8 cellular contexts compared by ENCODE assay signal in genomic region chr12:124917841-124918621, GRCh38. TPM values are rescaled to one million over a fixed set of nuclear protein-coding genes. Genes with fewer than 3 reads are reported as not detected.
DNase-seq lines count a peak whose midpoint lies in the region; ATAC-seq, FAIRE-seq and TF ChIP-seq lines count a peak whose summit lies in the region.

No MANE protein-coding gene starts in this region.

- H3K27me3 ChIP-seq in CD8-positive, alpha-beta T cell (ENCODE audit: insufficient read depth, low read length) = no peaks in the 10 kb centered on the region
- H3K27me3 ChIP-seq in PC-9 (ENCODE audit: insufficient read depth, low read depth) = no peaks in the 10 kb centered on the region

- H3K9me2 ChIP-seq in PC-9 (ENCODE audit: insufficient read depth) = no peaks in the 10 kb centered on the region

- H2AFZ ChIP-seq in PC-9 = no peak overlapping the region

- POLR2A ChIA-PET in CD8-positive, alpha-beta T cell (lab: Charles Lee) = interaction anchor here (0.8 to 12.3 kb wide), 4 partner anchors 7 to 71 kb away, joined by 3 to 312 read pairs (median 60); partner anchors contain the start of gene DHX37
- POLR2A ChIA-PET in PC-9 (lab: Charles Lee; ENCODE audit: unreplicated experiment) = interaction anchor here (0.6 to 1.9 kb wide), 3 partner anchors 10 to 258 kb away, joined by 3 to 30 read pairs (median 15); no protein-coding TSS in a partner anchor

- H3K4me2 ChIP-seq in PC-9 = peak overlapping the region; percentile 95

- no peak for ATAC-seq in CD8-positive, alpha-beta T cell
- ATAC-seq in HG02938 (IDR thresholded peaks at IDR 0.05; ENCODE audit: unreplicated experiment) = no peak

- FAIRE-seq in urothelium cell line (lab: Jason Lieb, UNC) = no peak

- H3F3A ChIP-seq in PC-9 (ENCODE audit: insufficient read depth, low read depth) = peaks cover 77% of the 10 kb centered on the region

- peaks cover 84% of the 10 kb centered on the region for H3K4me1 Mint-ChIP-seq in CD8-positive, alpha-beta T cell (ENCODE audit: low read depth)
- H3K4me1 Mint-ChIP-seq in osteocyte (ENCODE audit: unreplicated experiment) = peaks cover 77% of the 10 kb centered on the region

- H3K9me3 Mint-ChIP-seq in CD8-positive, alpha-beta T cell = no peaks in the 10 kb centered on the region
- H3K9me3 Mint-ChIP-seq in osteocyte (ENCODE audit: unreplicated experiment) = no peaks in the 10 kb centered on the region

- CTCF ChIA-PET in CD8-positive, alpha-beta T cell (lab: Charles Lee) = interaction anchor here (1.4 to 17.5 kb wide), 5 partner anchors 9 to 75 kb away, joined by 3 to 323 read pairs (median 22); partner anchors contain the start of gene BRI3BP
- CTCF ChIA-PET in PC-9 (lab: Charles Lee) = interaction anchor here (1.4 to 2.3 kb wide), 2 partner anchors 11 to 22 kb away, joined by 5 to 9 read pairs; no protein-coding TSS in a partner anchor

- H3K4me3 Mint-ChIP-seq in CD8-positive, alpha-beta T cell = peak overlapping the region; percentile 82
- peak overlapping the region; percentile 100 for H3K4me3 Mint-ChIP-seq in osteocyte (ENCODE audit: unreplicated experiment)

- H3K27ac ChIP-seq in CD8-positive, alpha-beta T cell (ENCODE audit: low read depth, low read length) = peak overlapping the region; percentile 87
- peak overlapping the region; percentile 100 for H3K27ac ChIP-seq in PC-9
- peak overlapping the region; percentile 99 for H3K27ac ChIP-seq in epithelial cell of prostate

- peak overlapping the region; percentile 31 for H3K4me3 ChIP-seq in CD8-positive, alpha-beta T cell (ENCODE audit: low read depth, low read length)
- H3K4me3 ChIP-seq in PC-9 = peak overlapping the region; percentile 58

- TF ChIP-seq CTCF in CD8-positive, alpha-beta T cell (IDR thresholded peaks at IDR 0.05) = no peak
- TF ChIP-seq CTCF in PC-9 (conservative IDR thresholded peaks at IDR 0.05) = no peak
- TF ChIP-seq CTCF in osteocyte (IDR thresholded peaks at IDR 0.05) = no peak

- peaks cover 62% of the 10 kb centered on the region for H3K4me1 ChIP-seq in CD8-positive, alpha-beta T cell (ENCODE audit: insufficient read depth, low read length)
- peaks cover 56% of the 10 kb centered on the region for H3K4me1 ChIP-seq in PC-9 (replicated peaks; ENCODE audit: insufficient read depth)

- H3K36me3 Mint-ChIP-seq in CD8-positive, alpha-beta T cell = peaks cover 17% of the 10 kb centered on the region
- peaks cover 14% of the 10 kb centered on the region for H3K36me3 Mint-ChIP-seq in osteocyte (ENCODE audit: unreplicated experiment)

- H3K27me3 Mint-ChIP-seq in CD8-positive, alpha-beta T cell (ENCODE audit: low read depth) = no peaks in the 10 kb centered on the region
- H3K27me3 Mint-ChIP-seq in osteocyte (ENCODE audit: unreplicated experiment) = no peaks in the 10 kb centered on the region

- BruUV-seq in PC-9 (replicated peaks; lab: Mats Ljungman, UMichigan) = TSS peak; percentile 1

- no peak for DNase-seq in CD8-positive, alpha-beta T cell
- peak; percentile 65 to 69 for DNase-seq in PC-9
- DNase-seq in epithelial cell of prostate (ENCODE audit: low read depth, low spot score) = peak; percentile 90
- no peak for DNase-seq in osteocyte (ENCODE audit: extremely low spot score, unreplicated experiment)
- no peak for DNase-seq in glomerular visceral epithelial cell (ENCODE audit: extremely low spot score)
- DNase-seq in UCSD-AML1 (lab: John Stamatoyannopoulos, UW; ENCODE audit: unreplicated experiment) = no peak
- DNase-seq in urothelium cell line (ENCODE audit: low spot score) = no peak

- intact Hi-C loops in CD8-positive, alpha-beta T cell (cut with DNase I, micrococcal nuclease) = loop anchor here (1.0 to 10.0 kb wide), 4 partner anchors 9 to 946 kb away; partner anchors contain the start of genes CCDC92 (in 2 of the 2), ZNF664 (in 2 of the 2) and DHX37 (in 1 of the 2)
- intact Hi-C loops in PC-9 (cut with micrococcal nuclease; ENCODE audit: unreplicated experiment) = loop anchor here (1.0 to 10.0 kb wide), 5 partner anchors 10 to 531 kb away; partner anchors contain the start of gene DHX37

- H3K9me3 ChIP-seq in CD8-positive, alpha-beta T cell (ENCODE audit: low read length) = no peaks in the 10 kb centered on the region
- no peaks in the 10 kb centered on the region for H3K9me3 ChIP-seq in PC-9 (ENCODE audit: insufficient read depth, low read depth)

- peaks cover 29% of the 10 kb centered on the region for H3K79me2 ChIP-seq in PC-9 (ENCODE audit: low read depth)

- H3K27ac Mint-ChIP-seq in CD8-positive, alpha-beta T cell = peak overlapping the region; percentile 97
- peak overlapping the region; percentile 98 for H3K27ac Mint-ChIP-seq in osteocyte (ENCODE audit: unreplicated experiment)

- H4K20me1 ChIP-seq in PC-9 (ENCODE audit: insufficient read depth) = peaks cover 11% of the 10 kb centered on the region

- peaks cover 6% of the 10 kb centered on the region for H3K36me3 ChIP-seq in CD8-positive, alpha-beta T cell (ENCODE audit: insufficient read depth, low read length)
- peaks cover 6% of the 10 kb centered on the region; the same call in 1 of the 2 replicates for H3K36me3 ChIP-seq in PC-9 (ENCODE audit: low read depth)

RNA-seq across cellular contexts. Expression of gene UBC, which starts 3.6 kb away (rescaled TPM):
- 1,000 to 10,000 TPM; 1,771 to 1,786 TPM for total RNA-seq in CD8-positive, alpha-beta T cell
- total RNA-seq in PC-9 (2021) (748 and 783 TPM in 2 replicates), osteocyte (1,249 and 1,279 TPM in 2 replicates)

RNA-seq across cellular contexts. Expression of gene SCARB1, which starts 54.4 kb away (rescaled TPM):
- total RNA-seq in CD8-positive, alpha-beta T cell = 1 to 10 TPM; 3.0 to 3.2 TPM
- total RNA-seq in PC-9 (2021) (43.0 and 49.6 TPM in 2 replicates), osteocyte (27.1 and 28.2 TPM in 2 replicates)

Comparison
In these comparisons a context has a peak if more than half of its experiments do, and no peak if none do; other contexts are left out.
1. DNase-seq: peak in PC-9 (2 of 2) and epithelial cell of prostate (single experiment); none in CD8-positive, alpha-beta T cell (0 of 7), osteocyte (single experiment), glomerular visceral epithelial cell (single experiment), UCSD-AML1 (single experiment) and urothelium cell line (single experiment).
2. Peak in every context shown above with its lines, with median percentiles within 50 percentile points of each other: H3K27ac ChIP-seq.